ENCODE assay signal across 16 cellular contexts in genomic region chr2:12544221-12544558, GRCh38.
DNase-seq lines count a peak whose midpoint lies in the region; ATAC-seq, FAIRE-seq and TF ChIP-seq lines count a peak whose summit lies in the region.
"Had no signal": no experiment of that assay in that cellular context is flagged by ENCODE, and none has a peak within 500 bp of the region (broad histone marks: within the 10 kb centered on the region; RNA-seq: fewer than 3 reads in every experiment).

No MANE protein-coding gene starts in this region.

- no peaks in the 10 kb centered on the region for H3K9me2 ChIP-seq in SK-N-SH

- H3K4me1 ChIP-seq in GM12878 (ENCODE audit: control insufficient read depth, insufficient read depth, low read length) (peaks cover 5% of the 10 kb centered on the region; the same call in 1 of the 2 replicates), SK-N-SH (ENCODE audit: control insufficient read depth in 1 of 2, insufficient read depth in 2 of 2, low read depth in 1 of 2, low read length in 1 of 2) (peaks cover 4 to 7% of the 10 kb centered on the region in 2 experiments; a peak in 3 of 4 replicates), right atrium auricular region (peaks cover 0 to 10% of the 10 kb centered on the region in 2 donors)
- H3K4me1 ChIP-seq: prostate gland, suprapubic skin had no signal

- SMC1A ChIA-PET in GM12878 (lab: Charles Lee; ENCODE audit: uncharacterized antibody, unreplicated experiment), result interaction anchor here (1.4 to 1.6 kb wide), 2 partner anchors 10 to 33 kb away, joined by 3 to 5 read pairs; no protein-coding TSS in a partner anchor

- H4K20me1 ChIP-seq in GM12878 (ENCODE audit: control insufficient read depth, insufficient read depth) (no peaks in the 10 kb centered on the region), SK-N-SH (ENCODE audit: insufficient read depth) (no peaks in the 10 kb centered on the region)

- DNase-seq in GM12878 (ENCODE audit: low read depth, low spot score) (peak; percentile 32), SK-N-SH (no peak), right atrium auricular region (ENCODE audit: low spot score) (no peak), HEK293T (ENCODE audit: extremely low spot score) (no peak), HTR-8/SVneo (ENCODE audit: insufficient read length, low spot score) (no peak)
- DNase-seq: aorta, endodermal cell, KBM-7 had no signal

- H3K36me3 ChIP-seq in GM12878 (ENCODE audit: control insufficient read depth in 2 of 2, insufficient read depth in 2 of 2, low read length in 1 of 2) (no peaks in the 10 kb centered on the region), SK-N-SH (replicated peaks in 1 of 2; ENCODE audit: control insufficient read depth in 1 of 2, insufficient read depth in 2 of 2, low read length in 1 of 2) (no peaks in the 10 kb centered on the region), right atrium auricular region (no peaks in the 10 kb centered on the region)
- H3K36me3 ChIP-seq: heart right ventricle, prostate gland, suprapubic skin had no signal

- CTCF ChIA-PET in GM12878 (lab: Yijun Ruan, JAX), result interaction anchor here (1.2 kb wide), 2 partner anchors 10 to 172 kb away, joined by 3 to 4 read pairs; no protein-coding TSS in a partner anchor
- CTCF ChIA-PET in SK-N-SH (lab: Yijun Ruan, JAX), result interaction anchor here (1.9 kb wide), 1 partner anchor 463 kb away, joined by 5 read pairs; no protein-coding TSS in a partner anchor
- CTCF ChIA-PET in HEK293T (lab: Yijun Ruan, JAX), result no interaction called here

- H3K9ac ChIP-seq in GM12878 (ENCODE audit: control insufficient read depth, insufficient read depth, low read length), result no peak overlapping the region
- H3K9ac ChIP-seq in SK-N-SH, result no peak overlapping the region

- no peaks in the 10 kb centered on the region for H3F3A ChIP-seq in SK-N-SH (replicated peaks; ENCODE audit: insufficient read depth)

- H3K27me3 ChIP-seq in GM12878 (replicated peaks in 1 of 2; ENCODE audit: control insufficient read depth in 2 of 2, insufficient read depth in 2 of 2, low read length in 1 of 2) (no peaks in the 10 kb centered on the region), SK-N-SH (ENCODE audit: insufficient read depth) (no peaks in the 10 kb centered on the region), right atrium auricular region (no peaks in the 10 kb centered on the region)
- H3K27me3 ChIP-seq: heart right ventricle, suprapubic skin had no signal

- POLR2A ChIA-PET in GM12878 (lab: Charles Lee) (no interaction called here), SK-N-SH (lab: Yijun Ruan, JAX) (no interaction called here), HEK293T (lab: Yijun Ruan, JAX) (no interaction called here)

- WGBS in GM12878 (ENCODE audit: insufficient coverage, insufficient replicate concordance, low lambda C conversion rate, missing lambda C conversion rate), result 0% methylated on average over 5 of the region's 5 CpGs
- WGBS in SK-N-SH (ENCODE audit: low lambda C conversion rate), result 70% methylated on average over 5 of the region's 5 CpGs

- TF ChIP-seq RAD21 in GM12878 (IDR thresholded peaks at IDR 0.05; ENCODE audit: insufficient read depth, low read depth, low read length), result no peak
- TF ChIP-seq RAD21 in SK-N-SH (IDR thresholded peaks at IDR 0.05; ENCODE audit: low read length), result no peak

- no peak overlapping the region for H3K4me3 ChIP-seq in GM12878
- no peak overlapping the region for H3K4me3 ChIP-seq in SK-N-SH (ENCODE audit: low read depth in 2 of 2, low read length in 1 of 2)
- no peak overlapping the region for H3K4me3 ChIP-seq in right atrium auricular region
- H3K4me3 ChIP-seq: heart right ventricle, prostate gland, suprapubic skin had no signal

- FAIRE-seq in GM12878 (lab: Jason Lieb, UNC) (peak; percentile 68), HTR-8/SVneo (lab: Jason Lieb, UNC) (no peak)

- no peak for TF ChIP-seq POLR2A in GM12878 (IDR thresholded peaks at IDR 0.05; ENCODE audit: low read depth, low read length)

- no TSS peak for BruUV-seq in GM12878 (replicated peaks; lab: Mats Ljungman, UMichigan)

- intact Hi-C loops in GM12878 (cut with micrococcal nuclease; ENCODE audit: unreplicated experiment), result loop anchor here (5.0 kb wide), 1 partner anchor 173 kb away; the partner anchor contains the start of gene TRIB2

- TF ChIP-seq EP300 in GM12878 (IDR thresholded peaks at IDR 0.05; ENCODE audit: borderline replicate concordance in 1 of 2, control insufficient read depth in 1 of 2, low read depth in 2 of 2, low read length in 2 of 2), result no peak
- TF ChIP-seq EP300 in SK-N-SH (IDR thresholded peaks at IDR 0.05; ENCODE audit: borderline replicate concordance in 1 of 2, low read depth in 1 of 2, low read length in 1 of 2), result no peak

- RAD21 ChIA-PET in GM12878 (lab: Charles Lee; ENCODE audit: unreplicated experiment), result no interaction called here

- in situ Hi-C loops in GM12878 (cut with MboI), result no loop called here

- H3K27ac ChIP-seq in GM12878 (ENCODE audit: control insufficient read depth, insufficient read depth) (no peak overlapping the region), SK-N-SH (ENCODE audit: low read depth in 2 of 2, low read length in 1 of 2) (no peak overlapping the region), right atrium auricular region (no peak overlapping the region)
- H3K27ac ChIP-seq: prostate gland, suprapubic skin, VCaP had no signal

- H3K79me2 ChIP-seq in GM12878 (ENCODE audit: control insufficient read depth, insufficient read depth, low read length), result no peaks in the 10 kb centered on the region
- H3K79me2 ChIP-seq in SK-N-SH (ENCODE audit: insufficient read depth), result no peaks in the 10 kb centered on the region

- H2AFZ ChIP-seq in GM12878 (ENCODE audit: control insufficient read depth, low read depth, low read length) (peak overlapping the region; percentile 13; the same call in 1 of the 2 replicates), SK-N-SH (ENCODE audit: low read depth) (no peak overlapping the region)

- TF ChIP-seq CTCF in GM12878 (IDR thresholded peaks at IDR 0.05 in 2 of 3, conservative IDR thresholded peaks at IDR 0.05 in 1 of 3; ENCODE audit: control insufficient read depth in 2 of 3, extremely low read depth in 1 of 3, insufficient read depth in 1 of 3, low read depth in 3 of 3, low read length in 3 of 3), result no peak
- no peak for TF ChIP-seq CTCF in SK-N-SH (IDR thresholded peaks at IDR 0.05)
- no peak for TF ChIP-seq CTCF in right atrium auricular region (IDR thresholded peaks at IDR 0.05)

- no peaks in the 10 kb centered on the region; the same call in 2 of the 3 replicates for H3K9me3 ChIP-seq in GM12878 (replicated peaks; ENCODE audit: control insufficient read depth, insufficient read depth, low read length)
- H3K9me3 ChIP-seq in SK-N-SH, result no peaks in the 10 kb centered on the region
- no peaks in the 10 kb centered on the region for H3K9me3 ChIP-seq in right atrium auricular region
- H3K9me3 ChIP-seq: heart right ventricle, prostate gland, suprapubic skin had no signal

- ATAC-seq in GM18508 (IDR thresholded peaks at IDR 0.05; ENCODE audit: insufficient read depth, unreplicated experiment) (peak; percentile 54), GM21447 (IDR thresholded peaks at IDR 0.05; ENCODE audit: unreplicated experiment) (peak; percentile 89), HG03045 (IDR thresholded peaks at IDR 0.05; ENCODE audit: unreplicated experiment) (peak; percentile 69), GM12878 (peak; percentile 94)
- ATAC-seq: HCT116 had no signal

- H3K4me2 ChIP-seq in GM12878 (ENCODE audit: control insufficient read depth, insufficient read depth) (peak overlapping the region; percentile 45), SK-N-SH (no peak overlapping the region)

TF ChIP-seq in GM12878, 131 proteins besides CTCF, POLR2A, EP300 and RAD21 (continues in another document):
- TF ChIP-seq KDM1A (IDR thresholded peaks at IDR 0.05; ENCODE audit: borderline replicate concordance), result no peak
- TF ChIP-seq ATF7 (IDR thresholded peaks at IDR 0.05; ENCODE audit: low read depth), result peak; percentile 50
- 0 out of 2 replicates have a peak, but pooled peaks have one; percentile 20 for TF ChIP-seq NFIC (IDR thresholded peaks at IDR 0.05; ENCODE audit: low read depth, low read length)
- no peak for TF ChIP-seq TCF12 (IDR thresholded peaks at IDR 0.05; ENCODE audit: low read depth, low read length)

TF ChIP-seq in SK-N-SH, 30 proteins besides CTCF, POLR2A, EP300 and RAD21:
- TF ChIP-seq POLR2AphosphoS5 (IDR thresholded peaks at IDR 0.05; ENCODE audit: low read depth, low read length), result no peak
- TF ChIP-seq SMC3 (IDR thresholded peaks at IDR 0.05; ENCODE audit: low read depth, low read length), result no peak
- TF ChIP-seq FOXM1 (IDR thresholded peaks at IDR 0.05; ENCODE audit: low read depth), result no peak
- no peak for TF ChIP-seq TCF12 (IDR thresholded peaks at IDR 0.05)
- TF ChIP-seq PBX3 (IDR thresholded peaks at IDR 0.05), result no peak
TF ChIP-seq in SK-N-SH: peak in this region for 0.

TF ChIP-seq in HEK293T, 16 proteins besides CTCF, POLR2A, EP300 and RAD21:
- TF ChIP-seq PKNOX1 (IDR thresholded peaks at IDR 0.05), result no peak
